2 cellular contexts compared by ENCODE assay signal in genomic region chr7:4706384-4707032, GRCh38.
TF ChIP-seq lines count a peak whose summit lies in the region.

No MANE protein-coding gene starts in this region.

TF ChIP-seq in GM23338, 12 proteins besides CTCF, POLR2A, EP300 and RAD21 (continued from another document):
- TF ChIP-seq ZNF462 (CRISPR knock-in tag; IDR thresholded peaks at IDR 0.05) (no peak), ZNF331 (CRISPR knock-in tag; IDR thresholded peaks at IDR 0.05; ENCODE audit: low read depth) (no peak), CREB1 (CRISPR knock-in tag; IDR thresholded peaks at IDR 0.05; ENCODE audit: low read depth) (no peak), EZH2 (IDR thresholded peaks at IDR 0.05; ENCODE audit: low read depth, unreplicated experiment) (no peak), ZNF114 (CRISPR knock-in tag; IDR thresholded peaks at IDR 0.05) (no peak), JUNB (IDR thresholded peaks at IDR 0.05; ENCODE audit: unreplicated experiment) (no peak), EZH2phosphoT487 (IDR thresholded peaks at IDR 0.05; ENCODE audit: unreplicated experiment) (no peak), REST (IDR thresholded peaks at IDR 0.05; ENCODE audit: unreplicated experiment) (no peak), STAT1 (IDR thresholded peaks at IDR 0.05; ENCODE audit: unreplicated experiment) (no peak), NANOG (IDR thresholded peaks at IDR 0.05; ENCODE audit: borderline replicate concordance) (no peak)
TF ChIP-seq in GM23338: peak in this region for 0.

TF ChIP-seq in WTC11, 78 proteins besides CTCF, POLR2A, EP300 and RAD21 (continued from another document):
- TF ChIP-seq STAT6 (CRISPR knock-in tag; conservative IDR thresholded peaks at IDR 0.05; ENCODE audit: low read depth) (no peak), HMGA2 (CRISPR knock-in tag; IDR thresholded peaks at IDR 0.05) (no peak), GRHL2 (CRISPR knock-in tag; IDR thresholded peaks at IDR 0.05; ENCODE audit: insufficient replicate concordance, severe bottlenecking) (no peak), NR1H2 (CRISPR knock-in tag; IDR thresholded peaks at IDR 0.05) (no peak), CREB1 (CRISPR knock-in tag; IDR thresholded peaks at IDR 0.05) (no peak), ESRRA (CRISPR knock-in tag; IDR thresholded peaks at IDR 0.05; ENCODE audit: borderline replicate concordance) (no peak), ZNF425 (CRISPR knock-in tag; conservative IDR thresholded peaks at IDR 0.05) (no peak), PRDM15 (CRISPR knock-in tag; IDR thresholded peaks at IDR 0.05) (no peak), FOXK1 (CRISPR knock-in tag; IDR thresholded peaks at IDR 0.05) (no peak), NR2C2 (CRISPR knock-in tag; IDR thresholded peaks at IDR 0.05) (no peak), ERG (CRISPR knock-in tag; IDR thresholded peaks at IDR 0.05) (no peak)
TF ChIP-seq in WTC11: peak in this region for 0.
